In genomic region chr2:126774761-126775160, GRCh38 we compare ENCODE assay signal across 22 cellular contexts.
DNase-seq lines count a peak whose midpoint lies in the region; ATAC-seq and TF ChIP-seq lines count a peak whose summit lies in the region.
"Had no signal": no experiment of that assay in that cellular context is flagged by ENCODE, and none has a peak within 500 bp of the region (broad histone marks: within the 10 kb centered on the region; RNA-seq: fewer than 3 reads in every experiment).

No MANE protein-coding gene starts in this region.

- H3K4me1 Mint-ChIP-seq in CD4-positive, alpha-beta T cell (ENCODE audit: low read depth) = peaks cover 26% of the 10 kb centered on the region
- H3K4me1 Mint-ChIP-seq in effector memory CD8-positive, alpha-beta T cell (ENCODE audit: low read depth in 2 of 2) = peaks cover 15 to 19% of the 10 kb centered on the region in 2 donors
- H3K4me1 Mint-ChIP-seq in natural killer cell treated with Interleukin-12 subunit alpha and Interleukin-12 subunit beta and Interleukin-15 and Interleukin-18, amount 100 ng/mL, for 72 hours (ENCODE audit: low read depth in 2 of 2) = peaks cover 6 to 18% of the 10 kb centered on the region in 2 donors

- H3K9me3 Mint-ChIP-seq in CD4-positive, alpha-beta T cell = no peaks in the 10 kb centered on the region
- no peaks in the 10 kb centered on the region for H3K9me3 Mint-ChIP-seq in effector memory CD8-positive, alpha-beta T cell
- no peaks in the 10 kb centered on the region for H3K9me3 Mint-ChIP-seq in natural killer cell treated with Interleukin-12 subunit alpha and Interleukin-12 subunit beta and Interleukin-15 and Interleukin-18, amount 100 ng/mL, for 72 hours

- ATAC-seq in CD4-positive, alpha-beta T cell (ENCODE audit: poor library complexity) = no peak
- ATAC-seq in effector memory CD8-positive, alpha-beta T cell (replicated peaks) = no peak
- no peak for ATAC-seq in natural killer cell treated with Interleukin-12 subunit alpha and Interleukin-12 subunit beta and Interleukin-15 and Interleukin-18, amount 100 ng/mL, for 72 hours
- ATAC-seq in HG02642 (IDR thresholded peaks at IDR 0.05; ENCODE audit: poor library complexity, unreplicated experiment) = no peak
- ATAC-seq in GM19351 (IDR thresholded peaks at IDR 0.05; ENCODE audit: unreplicated experiment) = no peak
- ATAC-seq: HepG2 had no signal

- peak in 1 of 10 experiments; percentile 21 for DNase-seq in CD4-positive, alpha-beta T cell
- no peak for DNase-seq in effector memory CD8-positive, alpha-beta T cell
- peak; percentile 31 for DNase-seq in natural killer cell treated with Interleukin-12 subunit alpha and Interleukin-12 subunit beta and Interleukin-15 and Interleukin-18, amount 100 ng/mL, for 72 hours (ENCODE audit: low spot score)
- DNase-seq in spleen (peak; percentile 50), GM19238 (ENCODE audit: insufficient read length, low spot score) (no peak)
- DNase-seq: Caco-2; CD4-positive, alpha-beta memory T cell; DMS79 treated with DMSO at 0.1 percent for 48 hours; GF-D8; Karpas-422; NCI-H1092; NCI-H1417 treated with DMSO at 0.1 percent for 48 hours; NCI-H1694 treated with DMSO at 0.1 percent for 48 hours; NCI-H2081; NCI-H2227 treated with DMSO at 0.1 percent for 48 hours; NCI-H526 treated with DMSO at 0.1 percent for 48 hours; Right ventricle myocardium superior had no signal

- H3K27me3 ChIP-seq in CD4-positive, alpha-beta T cell (ENCODE audit: control insufficient read depth, insufficient read depth, low read length) = no peaks in the 10 kb centered on the region
- peaks cover 0 to 20% (median 0%) of the 10 kb centered on the region in 7 donors for H3K27me3 ChIP-seq in spleen (replicated peaks in 1 of 7)
- H3K27me3 ChIP-seq: BLaER1 had no signal

- no peak for TF ChIP-seq CTCF in CD4-positive, alpha-beta T cell (IDR thresholded peaks at IDR 0.05)
- no peak for TF ChIP-seq CTCF in spleen (IDR thresholded peaks at IDR 0.05 in 8 of 11, conservative IDR thresholded peaks at IDR 0.05 in 3 of 11)

- no peaks in the 10 kb centered on the region for H3K27me3 Mint-ChIP-seq in CD4-positive, alpha-beta T cell
- H3K27me3 Mint-ChIP-seq in effector memory CD8-positive, alpha-beta T cell = peaks cover 5 to 13% of the 10 kb centered on the region in 2 donors
- H3K27me3 Mint-ChIP-seq in natural killer cell treated with Interleukin-12 subunit alpha and Interleukin-12 subunit beta and Interleukin-15 and Interleukin-18, amount 100 ng/mL, for 72 hours = peaks cover 5 to 12% of the 10 kb centered on the region in 2 donors

- no peaks in the 10 kb centered on the region for H3K36me3 ChIP-seq in spleen
- H3K36me3 ChIP-seq: BLaER1, SJSA1 had no signal

- intact Hi-C loops in CD4-positive, alpha-beta T cell (cut with DNase I, micrococcal nuclease) = loop anchor here (5.0 kb wide), 3 partner anchors 117 to 417 kb away; partner anchors contain the start of gene GYPC (in 1 of the 2)
- intact Hi-C loops in spleen (cut with DNase I; ENCODE audit: low total_unique reads) = loop anchor here (10.0 kb wide), 1 partner anchor 1030 kb away; no protein-coding TSS in a partner anchor

- no peak overlapping the region for H3K4me3 Mint-ChIP-seq in CD4-positive, alpha-beta T cell
- H3K4me3 Mint-ChIP-seq in effector memory CD8-positive, alpha-beta T cell = no peak overlapping the region
- no peak overlapping the region for H3K4me3 Mint-ChIP-seq in natural killer cell treated with Interleukin-12 subunit alpha and Interleukin-12 subunit beta and Interleukin-15 and Interleukin-18, amount 100 ng/mL, for 72 hours

- no peak for TF ChIP-seq POLR2A in spleen (IDR thresholded peaks at IDR 0.05)

- POLR2A ChIA-PET in CD4-positive, alpha-beta T cell (lab: Charles Lee) = interaction anchor here (1.0 kb wide), 1 partner anchor 247 kb away, joined by 3 read pairs; no protein-coding TSS in a partner anchor

- CTCF ChIA-PET in CD4-positive, alpha-beta T cell (lab: Charles Lee) = interaction anchor here (5.9 kb wide), 1 partner anchor 247 kb away, joined by 52 read pairs; no protein-coding TSS in a partner anchor

- peak overlapping the region; percentile 62 for H3K27ac Mint-ChIP-seq in CD4-positive, alpha-beta T cell
- H3K27ac Mint-ChIP-seq in effector memory CD8-positive, alpha-beta T cell = peak overlapping the region; percentile 69 to 88
- H3K27ac Mint-ChIP-seq in natural killer cell treated with Interleukin-12 subunit alpha and Interleukin-12 subunit beta and Interleukin-15 and Interleukin-18, amount 100 ng/mL, for 72 hours = no peak overlapping the region

- peaks cover 0 to 20% (median 6%) of the 10 kb centered on the region in 6 donors for H3K4me1 ChIP-seq in spleen
- H3K4me1 ChIP-seq: BLaER1, Caco-2 had no signal

- H3K27ac ChIP-seq in CD4-positive, alpha-beta T cell (ENCODE audit: low read depth, low read length) = no peak overlapping the region
- no peak overlapping the region for H3K27ac ChIP-seq in spleen
- H3K27ac ChIP-seq: BLaER1, SJSA1 had no signal

- H3K36me3 Mint-ChIP-seq in CD4-positive, alpha-beta T cell (ENCODE audit: low read depth) = no peaks in the 10 kb centered on the region
- peaks cover 7% of the 10 kb centered on the region for H3K36me3 Mint-ChIP-seq in effector memory CD8-positive, alpha-beta T cell (ENCODE audit: insufficient read depth)
- H3K36me3 Mint-ChIP-seq in natural killer cell treated with Interleukin-12 subunit alpha and Interleukin-12 subunit beta and Interleukin-15 and Interleukin-18, amount 100 ng/mL, for 72 hours = no peaks in the 10 kb centered on the region

- no peak overlapping the region for H3K4me3 ChIP-seq in spleen
- H3K4me3 ChIP-seq: BLaER1, SJSA1 had no signal

- no peaks in the 10 kb centered on the region for H3K9me3 ChIP-seq in CD4-positive, alpha-beta T cell (ENCODE audit: control insufficient read depth, low read length)
- H3K9me3 ChIP-seq in spleen = no peaks in the 10 kb centered on the region
- H3K9me3 ChIP-seq: BLaER1, Caco-2, SJSA1 had no signal

- 79 to 92% (median 91%) methylated on average over 7 of the region's 7 CpGs for WGBS in spleen, 5 donors

Comparison
In these comparisons a context has a peak if more than half of its experiments do, and no peak if none do; other contexts are left out.
1. DNase-seq: peak in natural killer cell treated with Interleukin-12 subunit alpha and Interleukin-12 subunit beta and Interleukin-15 and Interleukin-18, amount 100 ng/mL, for 72 hours (single experiment) and spleen (single experiment); none in effector memory CD8-positive, alpha-beta T cell (0 of 3) and GM19238 (single experiment).
2. H3K27ac Mint-ChIP-seq: peak in CD4-positive, alpha-beta T cell (single experiment) and effector memory CD8-positive, alpha-beta T cell (2 of 2); none in natural killer cell treated with Interleukin-12 subunit alpha and Interleukin-12 subunit beta and Interleukin-15 and Interleukin-18, amount 100 ng/mL, for 72 hours (0 of 2).